Comparison of ENCODE assay signal across 1 cellular context in the genomic region with DNA sequence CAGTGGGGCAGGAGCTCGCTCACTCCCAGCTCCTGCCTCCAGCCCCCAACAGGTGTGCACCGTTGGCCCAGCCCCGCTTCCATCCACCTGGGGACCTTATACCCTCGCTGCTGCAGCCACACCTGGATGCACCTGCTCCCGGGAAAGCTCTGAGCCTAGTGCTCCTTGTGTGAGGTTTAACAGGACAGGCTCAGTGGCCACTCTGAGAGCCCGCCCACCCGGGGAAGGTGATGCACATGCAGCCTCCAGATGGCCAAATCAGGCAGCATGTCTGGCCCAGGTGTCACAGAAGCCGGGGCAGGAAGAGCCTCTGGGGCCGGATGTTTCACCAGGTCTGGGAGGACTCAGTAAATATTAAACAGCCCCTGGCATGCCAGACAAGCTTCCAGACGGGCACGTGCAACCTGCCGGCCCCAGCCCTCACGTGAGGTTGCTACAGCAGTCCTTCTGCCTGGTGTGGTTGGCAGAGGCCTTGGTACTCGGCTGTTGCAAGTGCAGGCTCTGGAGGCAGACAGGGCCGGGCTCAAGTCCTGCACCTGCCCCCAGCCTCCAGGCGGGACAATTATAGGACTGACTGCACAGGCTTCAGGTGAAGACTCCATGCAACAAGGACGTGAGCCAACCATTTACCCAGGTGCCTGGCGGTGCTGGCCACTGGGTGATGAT.
TF ChIP-seq lines count a peak whose summit lies in the region.

No MANE protein-coding gene starts in this region.

TF ChIP-seq in HepG2, 621 proteins besides CTCF, POLR2A, EP300 and RAD21 (continued from another document and continues in another):
- TF ChIP-seq ZNF598 (CRISPR knock-in tag; IDR thresholded peaks at IDR 0.05; ENCODE audit: borderline replicate concordance) (no peak), ZSCAN25 (CRISPR knock-in tag; IDR thresholded peaks at IDR 0.05) (0 out of 2 replicates have a peak, but pooled peaks have one; percentile 37), MEF2D (CRISPR knock-in tag; IDR thresholded peaks at IDR 0.05) (peak; percentile 12; the same call in 1 of the 2 replicates), NKX3-1 (CRISPR knock-in tag; IDR thresholded peaks at IDR 0.05) (no peak), ZNF761 (CRISPR knock-in tag; conservative IDR thresholded peaks at IDR 0.05) (no peak), MYNN (CRISPR knock-in tag; IDR thresholded peaks at IDR 0.05; ENCODE audit: low read depth) (no peak), IKZF1 (IDR thresholded peaks at IDR 0.05) (no peak), ZNF556 (CRISPR knock-in tag; IDR thresholded peaks at IDR 0.05; ENCODE audit: borderline replicate concordance) (no peak), HDAC2 (CRISPR knock-in tag; IDR thresholded peaks at IDR 0.05) (peak; percentile 75), MYC (CRISPR knock-in tag; IDR thresholded peaks at IDR 0.05; ENCODE audit: borderline replicate concordance) (peak; percentile 82; the same call in 1 of the 2 replicates), ZNF230 (CRISPR knock-in tag; IDR thresholded peaks at IDR 0.05) (0 out of 2 replicates have a peak, but pooled peaks have one; percentile 23), RFXAP (CRISPR knock-in tag; IDR thresholded peaks at IDR 0.05; ENCODE audit: borderline replicate concordance) (peak; percentile 43; the same call in 1 of the 2 replicates), DPF2 (CRISPR knock-in tag; IDR thresholded peaks at IDR 0.05; ENCODE audit: borderline replicate concordance, low read depth) (0 out of 2 replicates have a peak, but pooled peaks have one; percentile 40), HNF4A (CRISPR knock-in tag; IDR thresholded peaks at IDR 0.05) (peak; percentile 18; the same call in 1 of the 2 replicates), MIER2 (CRISPR knock-in tag; IDR thresholded peaks at IDR 0.05) (no peak), FOXM1 (CRISPR knock-in tag; IDR thresholded peaks at IDR 0.05) (no peak), ZNF431 (CRISPR knock-in tag; IDR thresholded peaks at IDR 0.05; ENCODE audit: borderline replicate concordance, low read depth) (0 out of 2 replicates have a peak, but pooled peaks have one; percentile 45)
- TF ChIP-seq, protein P1, sequence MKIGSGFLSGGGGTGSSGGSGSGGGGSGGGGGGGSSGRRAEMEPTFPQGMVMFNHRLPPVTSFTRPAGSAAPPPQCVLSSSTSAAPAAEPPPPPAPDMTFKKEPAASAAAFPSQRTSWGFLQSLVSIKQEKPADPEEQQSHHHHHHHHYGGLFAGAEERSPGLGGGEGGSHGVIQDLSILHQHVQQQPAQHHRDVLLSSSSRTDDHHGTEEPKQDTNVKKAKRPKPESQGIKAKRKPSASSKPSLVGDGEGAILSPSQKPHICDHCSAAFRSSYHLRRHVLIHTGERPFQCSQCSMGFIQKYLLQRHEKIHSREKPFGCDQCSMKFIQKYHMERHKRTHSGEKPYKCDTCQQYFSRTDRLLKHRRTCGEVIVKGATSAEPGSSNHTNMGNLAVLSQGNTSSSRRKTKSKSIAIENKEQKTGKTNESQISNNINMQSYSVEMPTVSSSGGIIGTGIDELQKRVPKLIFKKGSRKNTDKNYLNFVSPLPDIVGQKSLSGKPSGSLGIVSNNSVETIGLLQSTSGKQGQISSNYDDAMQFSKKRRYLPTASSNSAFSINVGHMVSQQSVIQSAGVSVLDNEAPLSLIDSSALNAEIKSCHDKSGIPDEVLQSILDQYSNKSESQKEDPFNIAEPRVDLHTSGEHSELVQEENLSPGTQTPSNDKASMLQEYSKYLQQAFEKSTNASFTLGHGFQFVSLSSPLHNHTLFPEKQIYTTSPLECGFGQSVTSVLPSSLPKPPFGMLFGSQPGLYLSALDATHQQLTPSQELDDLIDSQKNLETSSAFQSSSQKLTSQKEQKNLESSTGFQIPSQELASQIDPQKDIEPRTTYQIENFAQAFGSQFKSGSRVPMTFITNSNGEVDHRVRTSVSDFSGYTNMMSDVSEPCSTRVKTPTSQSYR (CRISPR knock-in tag; IDR thresholded peaks at IDR 0.05; ENCODE audit: borderline replicate concordance): 0 out of 2 replicates have a peak, but pooled peaks have one; percentile 10
- TF ChIP-seq, protein P2, sequence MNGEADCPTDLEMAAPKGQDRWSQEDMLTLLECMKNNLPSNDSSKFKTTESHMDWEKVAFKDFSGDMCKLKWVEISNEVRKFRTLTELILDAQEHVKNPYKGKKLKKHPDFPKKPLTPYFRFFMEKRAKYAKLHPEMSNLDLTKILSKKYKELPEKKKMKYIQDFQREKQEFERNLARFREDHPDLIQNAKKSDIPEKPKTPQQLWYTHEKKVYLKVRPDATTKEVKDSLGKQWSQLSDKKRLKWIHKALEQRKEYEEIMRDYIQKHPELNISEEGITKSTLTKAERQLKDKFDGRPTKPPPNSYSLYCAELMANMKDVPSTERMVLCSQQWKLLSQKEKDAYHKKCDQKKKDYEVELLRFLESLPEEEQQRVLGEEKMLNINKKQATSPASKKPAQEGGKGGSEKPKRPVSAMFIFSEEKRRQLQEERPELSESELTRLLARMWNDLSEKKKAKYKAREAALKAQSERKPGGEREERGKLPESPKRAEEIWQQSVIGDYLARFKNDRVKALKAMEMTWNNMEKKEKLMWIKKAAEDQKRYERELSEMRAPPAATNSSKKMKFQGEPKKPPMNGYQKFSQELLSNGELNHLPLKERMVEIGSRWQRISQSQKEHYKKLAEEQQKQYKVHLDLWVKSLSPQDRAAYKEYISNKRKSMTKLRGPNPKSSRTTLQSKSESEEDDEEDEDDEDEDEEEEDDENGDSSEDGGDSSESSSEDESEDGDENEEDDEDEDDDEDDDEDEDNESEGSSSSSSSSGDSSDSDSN (CRISPR knock-in tag; IDR thresholded peaks at IDR 0.05): peak; percentile 52
- TF ChIP-seq, protein P3, sequence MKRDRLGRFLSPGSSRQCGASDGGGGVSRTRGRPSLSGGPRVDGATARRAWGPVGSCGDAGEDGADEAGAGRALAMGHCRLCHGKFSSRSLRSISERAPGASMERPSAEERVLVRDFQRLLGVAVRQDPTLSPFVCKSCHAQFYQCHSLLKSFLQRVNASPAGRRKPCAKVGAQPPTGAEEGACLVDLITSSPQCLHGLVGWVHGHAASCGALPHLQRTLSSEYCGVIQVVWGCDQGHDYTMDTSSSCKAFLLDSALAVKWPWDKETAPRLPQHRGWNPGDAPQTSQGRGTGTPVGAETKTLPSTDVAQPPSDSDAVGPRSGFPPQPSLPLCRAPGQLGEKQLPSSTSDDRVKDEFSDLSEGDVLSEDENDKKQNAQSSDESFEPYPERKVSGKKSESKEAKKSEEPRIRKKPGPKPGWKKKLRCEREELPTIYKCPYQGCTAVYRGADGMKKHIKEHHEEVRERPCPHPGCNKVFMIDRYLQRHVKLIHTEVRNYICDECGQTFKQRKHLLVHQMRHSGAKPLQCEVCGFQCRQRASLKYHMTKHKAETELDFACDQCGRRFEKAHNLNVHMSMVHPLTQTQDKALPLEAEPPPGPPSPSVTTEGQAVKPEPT (CRISPR knock-in tag; IDR thresholded peaks at IDR 0.05; ENCODE audit: low read depth): no peak
- TF ChIP-seq, protein P4, sequence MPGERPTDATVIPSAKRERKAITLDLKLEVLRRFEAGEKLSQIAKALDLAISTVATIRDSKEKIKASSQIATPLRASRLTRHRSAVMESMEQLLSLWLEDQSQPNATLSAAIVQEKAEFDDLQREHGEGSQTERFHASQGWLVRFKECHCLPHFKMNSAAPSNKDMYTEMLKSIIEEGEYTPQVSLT (CRISPR knock-in tag; IDR thresholded peaks at IDR 0.05; ENCODE audit: borderline replicate concordance, low read depth): no peak
- TF ChIP-seq, protein P5, sequence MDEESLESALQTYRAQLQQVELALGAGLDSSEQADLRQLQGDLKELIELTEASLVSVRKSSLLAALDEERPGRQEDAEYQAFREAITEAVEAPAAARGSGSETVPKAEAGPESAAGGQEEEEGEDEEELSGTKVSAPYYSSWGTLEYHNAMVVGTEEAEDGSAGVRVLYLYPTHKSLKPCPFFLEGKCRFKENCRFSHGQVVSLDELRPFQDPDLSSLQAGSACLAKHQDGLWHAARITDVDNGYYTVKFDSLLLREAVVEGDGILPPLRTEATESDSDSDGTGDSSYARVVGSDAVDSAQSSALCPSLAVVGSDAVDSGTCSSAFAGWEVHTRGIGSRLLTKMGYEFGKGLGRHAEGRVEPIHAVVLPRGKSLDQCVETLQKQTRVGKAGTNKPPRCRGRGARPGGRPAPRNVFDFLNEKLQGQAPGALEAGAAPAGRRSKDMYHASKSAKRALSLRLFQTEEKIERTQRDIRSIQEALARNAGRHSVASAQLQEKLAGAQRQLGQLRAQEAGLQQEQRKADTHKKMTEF (CRISPR knock-in tag; IDR thresholded peaks at IDR 0.05): peak; percentile 68
- TF ChIP-seq, protein P6, sequence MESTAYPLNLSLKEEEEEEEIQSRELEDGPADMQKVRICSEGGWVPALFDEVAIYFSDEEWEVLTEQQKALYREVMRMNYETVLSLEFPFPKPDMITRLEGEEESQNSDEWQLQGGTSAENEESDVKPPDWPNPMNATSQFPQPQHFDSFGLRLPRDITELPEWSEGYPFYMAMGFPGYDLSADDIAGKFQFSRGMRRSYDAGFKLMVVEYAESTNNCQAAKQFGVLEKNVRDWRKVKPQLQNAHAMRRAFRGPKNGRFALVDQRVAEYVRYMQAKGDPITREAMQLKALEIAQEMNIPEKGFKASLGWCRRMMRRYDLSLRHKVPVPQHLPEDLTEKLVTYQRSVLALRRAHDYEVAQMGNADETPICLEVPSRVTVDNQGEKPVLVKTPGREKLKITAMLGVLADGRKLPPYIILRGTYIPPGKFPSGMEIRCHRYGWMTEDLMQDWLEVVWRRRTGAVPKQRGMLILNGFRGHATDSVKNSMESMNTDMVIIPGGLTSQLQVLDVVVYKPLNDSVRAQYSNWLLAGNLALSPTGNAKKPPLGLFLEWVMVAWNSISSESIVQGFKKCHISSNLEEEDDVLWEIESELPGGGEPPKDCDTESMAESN (CRISPR knock-in tag; conservative IDR thresholded peaks at IDR 0.05): 0 out of 2 replicates have a peak, but pooled peaks have one; percentile 44
- TF ChIP-seq, protein P7, sequence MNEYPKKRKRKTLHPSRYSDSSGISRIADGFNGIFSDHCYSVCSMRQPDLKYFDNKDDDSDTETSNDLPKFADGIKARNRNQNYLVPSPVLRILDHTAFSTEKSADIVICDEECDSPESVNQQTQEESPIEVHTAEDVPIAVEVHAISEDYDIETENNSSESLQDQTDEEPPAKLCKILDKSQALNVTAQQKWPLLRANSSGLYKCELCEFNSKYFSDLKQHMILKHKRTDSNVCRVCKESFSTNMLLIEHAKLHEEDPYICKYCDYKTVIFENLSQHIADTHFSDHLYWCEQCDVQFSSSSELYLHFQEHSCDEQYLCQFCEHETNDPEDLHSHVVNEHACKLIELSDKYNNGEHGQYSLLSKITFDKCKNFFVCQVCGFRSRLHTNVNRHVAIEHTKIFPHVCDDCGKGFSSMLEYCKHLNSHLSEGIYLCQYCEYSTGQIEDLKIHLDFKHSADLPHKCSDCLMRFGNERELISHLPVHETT (CRISPR knock-in tag; conservative IDR thresholded peaks at IDR 0.05): 0 out of 2 replicates have a peak, but pooled peaks have one; percentile 22
- TF ChIP-seq, protein P8, sequence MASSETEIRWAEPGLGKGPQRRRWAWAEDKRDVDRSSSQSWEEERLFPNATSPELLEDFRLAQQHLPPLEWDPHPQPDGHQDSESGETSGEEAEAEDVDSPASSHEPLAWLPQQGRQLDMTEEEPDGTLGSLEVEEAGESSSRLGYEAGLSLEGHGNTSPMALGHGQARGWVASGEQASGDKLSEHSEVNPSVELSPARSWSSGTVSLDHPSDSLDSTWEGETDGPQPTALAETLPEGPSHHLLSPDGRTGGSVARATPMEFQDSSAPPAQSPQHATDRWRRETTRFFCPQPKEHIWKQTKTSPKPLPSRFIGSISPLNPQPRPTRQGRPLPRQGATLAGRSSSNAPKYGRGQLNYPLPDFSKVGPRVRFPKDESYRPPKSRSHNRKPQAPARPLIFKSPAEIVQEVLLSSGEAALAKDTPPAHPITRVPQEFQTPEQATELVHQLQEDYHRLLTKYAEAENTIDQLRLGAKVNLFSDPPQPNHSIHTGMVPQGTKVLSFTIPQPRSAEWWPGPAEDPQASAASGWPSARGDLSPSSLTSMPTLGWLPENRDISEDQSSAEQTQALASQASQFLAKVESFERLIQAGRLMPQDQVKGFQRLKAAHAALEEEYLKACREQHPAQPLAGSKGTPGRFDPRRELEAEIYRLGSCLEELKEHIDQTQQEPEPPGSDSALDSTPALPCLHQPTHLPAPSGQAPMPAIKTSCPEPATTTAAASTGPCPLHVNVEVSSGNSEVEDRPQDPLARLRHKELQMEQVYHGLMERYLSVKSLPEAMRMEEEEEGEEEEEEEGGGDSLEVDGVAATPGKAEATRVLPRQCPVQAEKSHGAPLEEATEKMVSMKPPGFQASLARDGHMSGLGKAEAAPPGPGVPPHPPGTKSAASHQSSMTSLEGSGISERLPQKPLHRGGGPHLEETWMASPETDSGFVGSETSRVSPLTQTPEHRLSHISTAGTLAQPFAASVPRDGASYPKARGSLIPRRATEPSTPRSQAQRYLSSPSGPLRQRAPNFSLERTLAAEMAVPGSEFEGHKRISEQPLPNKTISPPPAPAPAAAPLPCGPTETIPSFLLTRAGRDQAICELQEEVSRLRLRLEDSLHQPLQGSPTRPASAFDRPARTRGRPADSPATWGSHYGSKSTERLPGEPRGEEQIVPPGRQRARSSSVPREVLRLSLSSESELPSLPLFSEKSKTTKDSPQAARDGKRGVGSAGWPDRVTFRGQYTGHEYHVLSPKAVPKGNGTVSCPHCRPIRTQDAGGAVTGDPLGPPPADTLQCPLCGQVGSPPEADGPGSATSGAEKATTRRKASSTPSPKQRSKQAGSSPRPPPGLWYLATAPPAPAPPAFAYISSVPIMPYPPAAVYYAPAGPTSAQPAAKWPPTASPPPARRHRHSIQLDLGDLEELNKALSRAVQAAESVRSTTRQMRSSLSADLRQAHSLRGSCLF (CRISPR knock-in tag; IDR thresholded peaks at IDR 0.05; ENCODE audit: borderline replicate concordance): 0 out of 2 replicates have a peak, but pooled peaks have one; percentile 59
- TF ChIP-seq, protein P9, sequence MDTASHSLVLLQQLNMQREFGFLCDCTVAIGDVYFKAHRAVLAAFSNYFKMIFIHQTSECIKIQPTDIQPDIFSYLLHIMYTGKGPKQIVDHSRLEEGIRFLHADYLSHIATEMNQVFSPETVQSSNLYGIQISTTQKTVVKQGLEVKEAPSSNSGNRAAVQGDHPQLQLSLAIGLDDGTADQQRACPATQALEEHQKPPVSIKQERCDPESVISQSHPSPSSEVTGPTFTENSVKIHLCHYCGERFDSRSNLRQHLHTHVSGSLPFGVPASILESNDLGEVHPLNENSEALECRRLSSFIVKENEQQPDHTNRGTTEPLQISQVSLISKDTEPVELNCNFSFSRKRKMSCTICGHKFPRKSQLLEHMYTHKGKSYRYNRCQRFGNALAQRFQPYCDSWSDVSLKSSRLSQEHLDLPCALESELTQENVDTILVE (CRISPR knock-in tag; IDR thresholded peaks at IDR 0.05): peak; percentile 61; the same call in 1 of the 2 replicates
